9 cellular contexts compared by ENCODE assay signal in the genomic region with DNA sequence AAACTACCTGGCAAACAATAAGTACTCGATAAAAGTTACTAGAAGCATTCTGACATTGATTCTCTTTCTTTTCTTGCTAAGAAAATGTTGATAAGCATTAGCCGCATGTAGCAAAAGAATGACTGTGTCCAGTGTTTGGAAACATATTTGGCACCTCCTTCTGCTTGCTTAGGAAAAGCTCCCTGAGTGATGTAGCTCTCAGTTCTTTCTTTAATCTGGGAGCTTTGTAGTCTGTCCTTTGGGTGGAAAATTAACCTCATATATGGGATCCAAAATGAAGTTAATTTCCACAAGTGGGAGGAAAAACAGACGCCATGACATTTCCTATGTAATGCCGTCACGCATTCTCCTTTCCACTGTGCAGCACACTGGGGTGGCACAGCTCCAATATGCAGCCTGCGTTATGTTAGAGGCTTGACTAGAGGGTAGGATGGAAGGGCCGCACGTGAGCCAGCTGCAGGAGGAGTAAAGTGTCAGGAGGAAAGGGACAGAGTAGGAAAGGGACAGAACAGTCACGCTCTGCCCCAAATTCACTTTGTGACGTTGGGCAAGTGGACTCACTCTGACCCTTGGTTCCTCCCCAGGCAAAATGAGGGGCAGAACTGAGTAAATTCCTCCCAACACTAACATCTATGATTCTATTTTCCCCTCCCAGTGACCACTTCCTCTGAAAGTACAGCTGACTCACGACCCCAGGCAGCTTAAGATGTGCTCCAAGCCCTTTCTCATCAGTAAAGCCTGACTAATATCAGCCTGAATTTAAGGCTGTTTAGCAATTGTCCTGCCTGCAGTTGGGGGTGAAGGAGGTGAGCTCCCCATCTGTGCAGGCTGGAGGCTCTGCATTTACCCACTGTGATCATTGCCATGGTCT.
A peak's percentile ranks its signal among the peaks of the same experiment; 100 is the strongest.
DNase-seq lines count a peak whose midpoint lies in the region; ATAC-seq and TF ChIP-seq lines count a peak whose summit lies in the region.
"Had no signal": no experiment of that assay in that cellular context is flagged by ENCODE, and none has a peak within 500 bp of the region (broad histone marks: within the 10 kb centered on the region; RNA-seq: fewer than 3 reads in every experiment).

No MANE protein-coding gene starts in this region.

- no peaks in the 10 kb centered on the region for H3K4me1 ChIP-seq in HAP-1

- H3K27ac Mint-ChIP-seq in nephron = peak overlapping the region; percentile 63 to 88 (median 85)
- H3K27ac Mint-ChIP-seq: activated naive CD8-positive, alpha-beta T cell treated with anti-CD3 and anti-CD28 coated beads, Interleukin-2, amount 10 ng/mL, durations not matched to agents 7 days and 5 days had no signal

- no peaks in the 10 kb centered on the region for H3K36me3 Mint-ChIP-seq in nephron (ENCODE audit: low read depth)
- H3K36me3 Mint-ChIP-seq: activated naive CD8-positive, alpha-beta T cell treated with anti-CD3 and anti-CD28 coated beads, Interleukin-2, amount 10 ng/mL, durations not matched to agents 7 days and 5 days had no signal

- H3K4me1 Mint-ChIP-seq in nephron = peaks cover 45% of the 10 kb centered on the region

- ATAC-seq in HG03558 (IDR thresholded peaks at IDR 0.05; ENCODE audit: extremely low read depth, unreplicated experiment) (peak; percentile 52), HG03520 (IDR thresholded peaks at IDR 0.05; ENCODE audit: unreplicated experiment) (no peak), HG03139 (IDR thresholded peaks at IDR 0.05; ENCODE audit: unreplicated experiment) (no peak)

- H3K4me3 ChIP-seq in astrocyte of the spinal cord (ENCODE audit: low read depth, low read length) (peak overlapping the region; percentile 6), HAP-1 (no peak overlapping the region)

- in situ Hi-C loops in astrocyte of the spinal cord (cut with HindIII; ENCODE audit: low sequenced_read_pairs) = no loop called here
- in situ Hi-C loops in HAP-1 (cut with MboI; ENCODE audit: low sequenced_read_pairs) = no loop called here

- H3K27me3 ChIP-seq in HAP-1 (ENCODE audit: low read depth) = no peaks in the 10 kb centered on the region

- TF ChIP-seq CTCF in astrocyte of the spinal cord (IDR thresholded peaks at IDR 0.05; ENCODE audit: low read depth, low read length) (no peak), nephron (IDR thresholded peaks at IDR 0.05; ENCODE audit: unreplicated experiment in 3 of 3) (no peak)

- DNase-seq in GM04503 (ENCODE audit: low read depth) (peak; percentile 72), astrocyte of the spinal cord (ENCODE audit: low read depth, low spot score) (peak; percentile 97), HAP-1 (ENCODE audit: low spot score in 2 of 2) (no peak), iPS-NIHi7 (ENCODE audit: extremely low spot score) (no peak)
- DNase-seq: activated naive CD8-positive, alpha-beta T cell treated with anti-CD3 and anti-CD28 coated beads, Interleukin-2, amount 10 ng/mL, durations not matched to agents 7 days and 5 days had no signal

- no peaks in the 10 kb centered on the region for H3K36me3 ChIP-seq in HAP-1 (replicated peaks)

- H3K27me3 Mint-ChIP-seq in nephron (ENCODE audit: low read depth) = no peaks in the 10 kb centered on the region

- H3K4me3 Mint-ChIP-seq in nephron = no peak overlapping the region
- H3K4me3 Mint-ChIP-seq: activated naive CD8-positive, alpha-beta T cell treated with anti-CD3 and anti-CD28 coated beads, Interleukin-2, amount 10 ng/mL, durations not matched to agents 7 days and 5 days had no signal

- peaks cover 4% of the 10 kb centered on the region for H3K9me3 Mint-ChIP-seq in nephron
- H3K9me3 Mint-ChIP-seq: activated naive CD8-positive, alpha-beta T cell treated with anti-CD3 and anti-CD28 coated beads, Interleukin-2, amount 10 ng/mL, durations not matched to agents 7 days and 5 days had no signal

- no peaks in the 10 kb centered on the region for H3K9me3 ChIP-seq in HAP-1

Comparison
In these comparisons a context has a peak if more than half of its experiments do, and no peak if none do; other contexts are left out.
1. DNase-seq: peak in GM04503 (single experiment) and astrocyte of the spinal cord (single experiment); none in HAP-1 (0 of 2) and iPS-NIHi7 (single experiment).